ENCODE assay signal across 15 cellular contexts in the genomic region with DNA sequence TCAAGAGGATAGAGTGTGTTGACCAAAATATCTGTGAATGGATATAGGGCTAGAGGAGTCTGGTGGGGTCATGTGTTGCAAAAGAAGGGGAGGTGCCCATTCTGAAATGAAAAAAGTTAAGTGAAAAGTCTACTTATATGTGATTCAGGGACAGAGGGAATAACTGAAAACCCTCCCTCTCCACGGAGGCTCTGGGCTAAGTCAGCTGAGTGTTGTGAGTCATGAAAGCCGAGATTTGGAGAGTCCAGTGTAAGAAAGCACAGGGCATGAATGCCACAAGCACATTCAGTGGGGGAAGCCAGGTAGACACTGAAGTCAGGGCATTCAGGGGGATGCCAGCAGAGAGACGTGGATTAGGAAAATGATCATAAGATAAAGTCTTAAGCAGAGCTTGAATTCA.
"Had no signal": no experiment of that assay in that cellular context is flagged by ENCODE, and none has a peak within 500 bp of the region (broad histone marks: within the 10 kb centered on the region; RNA-seq: fewer than 3 reads in every experiment).

No MANE protein-coding gene starts in this region.

- H3K4me3 ChIP-seq: lung, ovary, skin epidermis had no signal

- H3K36me3 Mint-ChIP-seq: activated CD8-positive, alpha-beta memory T cell treated with anti-CD3 and anti-CD28 coated beads, Interleukin-2, amount 10 ng/mL, durations not matched to agents 7 days and 5 days; activated naive CD4-positive, alpha-beta T cell treated with anti-CD3 and anti-CD28 coated beads, Interleukin-2, amount 50 U/mL, for 72 hours had no signal

- DNase-seq: activated CD4-positive, alpha-beta T cell treated with anti-CD3 and anti-CD28 coated beads, Interleukin-2, amount 50 U/mL, for 48 hours; activated CD4-positive, CD25-positive, alpha-beta regulatory T cell treated with anti-CD3 and anti-CD28 coated beads, Interleukin-2, amount 50 U/mL, for 72 hours; activated CD8-positive, alpha-beta memory T cell treated with anti-CD3 and anti-CD28 coated beads, Interleukin-2, amount 10 ng/mL, durations not matched to agents 7 days and 5 days; activated effector memory CD4-positive, alpha-beta T cell treated with Interleukin-2 at 50 U/mL for 16 hours; activated T-cell treated with anti-CD3 and anti-CD28 coated beads, Interleukin-2, amount 50 U/mL, for 24 hours; hippocampal formation; left cardiac atrium; ovary; retina; SW 1271 had no signal

- H3K4me1 Mint-ChIP-seq: activated CD8-positive, alpha-beta memory T cell treated with anti-CD3 and anti-CD28 coated beads, Interleukin-2, amount 10 ng/mL, durations not matched to agents 7 days and 5 days; nephron had no signal

- H3K4me3 Mint-ChIP-seq: activated CD8-positive, alpha-beta memory T cell treated with anti-CD3 and anti-CD28 coated beads, Interleukin-2, amount 10 ng/mL, durations not matched to agents 7 days and 5 days; activated T-cell treated with anti-CD3 and anti-CD28 coated beads, Interleukin-2, amount 50 U/mL, for 24 hours; nephron; T-helper 2 cell treated with Interferon-gamma antibody and Interleukin-4, amounts not matched to agents 5 μg/mL and 100 μg/mL, for 36 hours had no signal

- H3K27me3 Mint-ChIP-seq: activated CD8-positive, alpha-beta memory T cell treated with anti-CD3 and anti-CD28 coated beads, Interleukin-2, amount 10 ng/mL, durations not matched to agents 7 days and 5 days; activated T-cell treated with anti-CD3 and anti-CD28 coated beads, Interleukin-2, amount 50 U/mL, for 24 hours had no signal

- H3K27ac ChIP-seq: ovary, skin epidermis had no signal

- H3K27ac Mint-ChIP-seq: activated CD8-positive, alpha-beta memory T cell treated with anti-CD3 and anti-CD28 coated beads, Interleukin-2, amount 10 ng/mL, durations not matched to agents 7 days and 5 days; activated naive CD4-positive, alpha-beta T cell treated with anti-CD3 and anti-CD28 coated beads, Interleukin-2, amount 50 U/mL, for 72 hours; activated T-cell treated with anti-CD3 and anti-CD28 coated beads, Interleukin-2, amount 50 U/mL, for 24 hours; nephron; T-helper 2 cell treated with Interferon-gamma antibody and Interleukin-4, amounts not matched to agents 5 μg/mL and 100 μg/mL, for 36 hours had no signal

- H3K27me3 ChIP-seq: ovary had no signal

- H3K36me3 ChIP-seq: ovary had no signal

- H3K9me3 ChIP-seq: ovary had no signal

- ATAC-seq: activated CD8-positive, alpha-beta memory T cell treated with anti-CD3 and anti-CD28 coated beads, Interleukin-2, amount 10 ng/mL, durations not matched to agents 7 days and 5 days; activated naive CD4-positive, alpha-beta T cell treated with anti-CD3 and anti-CD28 coated beads, Interleukin-2, amount 50 U/mL, for 72 hours; left cardiac atrium had no signal
